ENCODE assay signal across 28 cellular contexts in genomic region chr5:9453480-9454011, GRCh38.
"Had no signal": no experiment of that assay in that cellular context is flagged by ENCODE, and none has a peak within 500 bp of the region (broad histone marks: within the 10 kb centered on the region; RNA-seq: fewer than 3 reads in every experiment).

No MANE protein-coding gene starts in this region.

- H2AFZ ChIP-seq: parathyroid adenoma had no signal

- ATAC-seq: activated naive CD8-positive, alpha-beta T cell treated with anti-CD3 and anti-CD28 coated beads, Interleukin-2, amount 50 U/mL, for 24 hours; esophagus mucosa; left lobe of liver; lower lobe of right lung; naive thymus-derived CD4-positive, alpha-beta T cell; psoas muscle; T-helper 17 cell had no signal

- H3K4me1 ChIP-seq: foreskin keratinocyte, lower lobe of right lung, parathyroid adenoma, psoas muscle, testis, upper lobe of left lung had no signal

- H3K9ac ChIP-seq: parathyroid adenoma had no signal

- H3K36me3 Mint-ChIP-seq: naive thymus-derived CD4-positive, alpha-beta T cell had no signal

- H3K4me3 ChIP-seq: heart right ventricle, lower lobe of right lung, psoas muscle, right atrium auricular region, testis, upper lobe of left lung had no signal

- H3K27ac ChIP-seq: foreskin keratinocyte, lower lobe of right lung, parathyroid adenoma, psoas muscle, right atrium auricular region, testis, upper lobe of left lung had no signal

- H3K4me1 Mint-ChIP-seq: activated CD4-positive, alpha-beta memory T cell treated with anti-CD3 and anti-CD28 coated beads, Interleukin-2, amount 10 ng/mL, durations not matched to agents 7 days and 5 days; activated CD4-positive, alpha-beta T cell treated with anti-CD3 and anti-CD28 coated beads, Interleukin-2, amount 10 ng/mL, durations not matched to agents 24 days and 14 days; activated naive CD8-positive, alpha-beta T cell treated with anti-CD3 and anti-CD28 coated beads, Interleukin-2, amount 50 U/mL, for 24 hours; T-helper 17 cell had no signal

- H3K27me3 ChIP-seq: foreskin keratinocyte, heart right ventricle, right atrium auricular region, testis, upper lobe of left lung had no signal

- H3K27ac Mint-ChIP-seq: activated CD4-positive, alpha-beta memory T cell treated with anti-CD3 and anti-CD28 coated beads, Interleukin-2, amount 10 ng/mL, durations not matched to agents 7 days and 5 days; activated CD4-positive, alpha-beta T cell treated with anti-CD3 and anti-CD28 coated beads, Interleukin-2, amount 10 ng/mL, durations not matched to agents 24 days and 14 days; activated naive CD8-positive, alpha-beta T cell treated with anti-CD3 and anti-CD28 coated beads, Interleukin-2, amount 50 U/mL, for 24 hours; activated T-cell treated with anti-CD3 and anti-CD28 coated beads, Interleukin-2, amount 50 U/mL, for 24 hours; naive thymus-derived CD4-positive, alpha-beta T cell; T-helper 17 cell had no signal

- H3K27me3 Mint-ChIP-seq: activated CD4-positive, alpha-beta memory T cell treated with anti-CD3 and anti-CD28 coated beads, Interleukin-2, amount 10 ng/mL, durations not matched to agents 7 days and 5 days; activated CD4-positive, alpha-beta T cell treated with anti-CD3 and anti-CD28 coated beads, Interleukin-2, amount 10 ng/mL, durations not matched to agents 24 days and 14 days; activated naive CD8-positive, alpha-beta T cell treated with anti-CD3 and anti-CD28 coated beads, Interleukin-2, amount 50 U/mL, for 24 hours; activated T-cell treated with anti-CD3 and anti-CD28 coated beads, Interleukin-2, amount 50 U/mL, for 24 hours; naive thymus-derived CD4-positive, alpha-beta T cell; T-helper 17 cell had no signal

- H3K4me3 Mint-ChIP-seq: activated CD4-positive, alpha-beta memory T cell treated with anti-CD3 and anti-CD28 coated beads, Interleukin-2, amount 10 ng/mL, durations not matched to agents 7 days and 5 days; activated CD4-positive, alpha-beta T cell treated with anti-CD3 and anti-CD28 coated beads, Interleukin-2, amount 10 ng/mL, durations not matched to agents 24 days and 14 days; activated naive CD8-positive, alpha-beta T cell treated with anti-CD3 and anti-CD28 coated beads, Interleukin-2, amount 50 U/mL, for 24 hours; activated T-cell treated with anti-CD3 and anti-CD28 coated beads, Interleukin-2, amount 50 U/mL, for 24 hours; naive thymus-derived CD4-positive, alpha-beta T cell; neural crest cell; T-helper 17 cell had no signal

- H3K9me3 ChIP-seq: lower lobe of right lung, psoas muscle, testis, upper lobe of left lung had no signal

- DNase-seq: activated CD4-positive, alpha-beta memory T cell treated with anti-CD3 and anti-CD28 coated beads, Interleukin-2, amount 10 ng/mL, durations not matched to agents 7 days and 5 days; activated CD4-positive, alpha-beta T cell treated with anti-CD3 and anti-CD28 coated beads, Interleukin-2, amount 10 ng/mL, durations not matched to agents 24 days and 14 days; activated CD4-positive, CD25-positive, alpha-beta regulatory T cell treated with anti-CD3 and anti-CD28 coated beads, Interleukin-2, amount 50 U/mL, for 72 hours; activated CD8-positive, alpha-beta memory T cell treated with anti-CD3 and anti-CD28 coated beads, Interleukin-2, amount 50 U/mL, for 48 hours; activated gamma-delta T cell; activated naive CD4-positive, alpha-beta T cell treated with anti-CD3 and anti-CD28 coated beads, Interleukin-2, amount 50 U/mL, for 16 hours; activated naive CD8-positive, alpha-beta T cell treated with anti-CD3 and anti-CD28 coated beads, Interleukin-2, amount 50 U/mL, for 24 hours; activated T-cell treated with anti-CD3 and anti-CD28 coated beads, Interleukin-2, amount 50 U/mL, for 24 hours; amygdala; central memory CD4-positive, alpha-beta T cell; foreskin keratinocyte; heart right ventricle; kidney glomerular epithelial cell; lower lobe of right lung; midbrain; naive thymus-derived CD4-positive, alpha-beta T cell; nucleus accumbens; psoas muscle; stimulated activated CD4-positive, alpha-beta T cell treated with anti-CD3 and anti-CD28 coated beads, Interleukin-2, amount 100 ng/mL, for 48 hours; stimulated activated naive CD4-positive, alpha-beta T cell treated with Interleukin-2 at 50 U/mL for 16 hours; T-helper 17 cell; testis; upper lobe of left lung had no signal

- H3K36me3 ChIP-seq: heart right ventricle, lower lobe of right lung, right atrium auricular region, upper lobe of left lung had no signal

- H3K79me2 ChIP-seq: parathyroid adenoma had no signal
